10 cellular contexts compared by ENCODE assay signal in genomic region chr4:154164931-154165839, GRCh38.
DNase-seq lines count a peak whose midpoint lies in the region; ATAC-seq and TF ChIP-seq lines count a peak whose summit lies in the region.
"Had no signal": no experiment of that assay in that cellular context is flagged by ENCODE, and none has a peak within 500 bp of the region (broad histone marks: within the 10 kb centered on the region; RNA-seq: fewer than 3 reads in every experiment).

No MANE protein-coding gene starts in this region.

- H3K9me3 ChIP-seq in mucosa of descending colon = no peaks in the 10 kb centered on the region
- H3K9me3 ChIP-seq: tibial nerve had no signal

- peak; percentile 88 for ATAC-seq in GM21717 (IDR thresholded peaks at IDR 0.05; ENCODE audit: unreplicated experiment)
- no peak for ATAC-seq in mucosa of descending colon

- no peaks in the 10 kb centered on the region for H3K36me3 ChIP-seq in mucosa of descending colon (ENCODE audit: low read depth)
- H3K36me3 ChIP-seq: heart left ventricle, tibial nerve had no signal

- TF ChIP-seq CTCF in GM12864 (IDR thresholded peaks at IDR 0.05; ENCODE audit: low read depth, low read length, missing control alignments) (no peak), foreskin fibroblast (IDR thresholded peaks at IDR 0.05; ENCODE audit: low read depth, low read length) (no peak), mucosa of descending colon (IDR thresholded peaks at IDR 0.05) (no peak)

- peak; percentile 24 for DNase-seq in GM12864 (ENCODE audit: low read depth)
- peak; percentile 98 for DNase-seq in M059J (ENCODE audit: low read depth)
- peak; percentile 79 to 92 for DNase-seq in foreskin fibroblast
- DNase-seq in stimulated activated naive CD4-positive, alpha-beta T cell (lab: John Stamatoyannopoulos, UW) = no peak
- DNase-seq in NCI-H510A (lab: John Stamatoyannopoulos, UW) = no peak
- DNase-seq in NCI-H748 treated with DMSO at 0.1 percent for 48 hours (lab: John Stamatoyannopoulos, UW) = no peak
- no peak for DNase-seq in mucosa of descending colon
- DNase-seq: heart left ventricle had no signal

- H3K4me1 ChIP-seq in mucosa of descending colon (ENCODE audit: low read depth) = no peaks in the 10 kb centered on the region
- H3K4me1 ChIP-seq: heart left ventricle, tibial nerve had no signal

- intact Hi-C loops in mucosa of descending colon (cut with DNase I, micrococcal nuclease) = no loop called here

- no peak overlapping the region for H3K4me3 ChIP-seq in GM12864 (ENCODE audit: low read depth, low read length)
- H3K4me3 ChIP-seq in foreskin fibroblast (ENCODE audit: low read depth in 1 of 2, low read length in 2 of 2) = no peak overlapping the region
- H3K4me3 ChIP-seq in mucosa of descending colon = no peak overlapping the region
- H3K4me3 ChIP-seq: heart left ventricle, tibial nerve had no signal

Comparison
In these comparisons a context has a peak if more than half of its experiments do, and no peak if none do; other contexts are left out.
1. DNase-seq: peak in GM12864 (single experiment), M059J (single experiment) and foreskin fibroblast (2 of 2); none in stimulated activated naive CD4-positive, alpha-beta T cell (0 of 6), NCI-H510A (single experiment), NCI-H748 treated with DMSO at 0.1 percent for 48 hours (single experiment) and mucosa of descending colon (0 of 3).